Comparison of ENCODE assay signal across 11 cellular contexts in genomic region chr2:132669854-132670103, GRCh38. TPM values are rescaled to one million over a fixed set of nuclear protein-coding genes. Genes with fewer than 3 reads are reported as not detected.
DNase-seq lines count a peak whose midpoint lies in the region; ATAC-seq and TF ChIP-seq lines count a peak whose summit lies in the region.
"Had no signal": no experiment of that assay in that cellular context is flagged by ENCODE, and none has a peak within 500 bp of the region (broad histone marks: within the 10 kb centered on the region; RNA-seq: fewer than 3 reads in every experiment).

No MANE protein-coding gene starts in this region.

- 0 out of 2 replicates have a peak overlapping the region, but pooled peaks have one; percentile 4 for H3K9ac ChIP-seq in PC-3 (ENCODE audit: low read length)

- TF ChIP-seq CTCF in PC-3 (conservative IDR thresholded peaks at IDR 0.05; ENCODE audit: low read depth, low read length): no peak
- no peak for TF ChIP-seq CTCF in foreskin fibroblast (IDR thresholded peaks at IDR 0.05; ENCODE audit: low read depth, low read length)
- TF ChIP-seq CTCF in osteocyte (IDR thresholded peaks at IDR 0.05): no peak

- no peaks in the 10 kb centered on the region for H4K20me1 ChIP-seq in PC-3 (ENCODE audit: low read length)

- CTCF ChIA-PET in PC-3 (lab: Charles Lee): interaction anchor here (1.1 kb wide), 1 partner anchor 477 kb away, joined by 3 read pairs; no protein-coding TSS in a partner anchor
- CTCF ChIA-PET in activated CD8-positive, alpha-beta T cell treated with anti-CD3 and anti-CD28 coated beads, Interleukin-2, amount 10 ng/mL, durations not matched to agents 7 days and 5 days (lab: Charles Lee): no interaction called here

- ATAC-seq in PC-3: peak; percentile 39
- no peak for ATAC-seq in activated CD8-positive, alpha-beta T cell treated with anti-CD3 and anti-CD28 coated beads, Interleukin-2, amount 10 ng/mL, durations not matched to agents 7 days and 5 days
- ATAC-seq in HG03108 (IDR thresholded peaks at IDR 0.05; ENCODE audit: unreplicated experiment): no peak

- no peaks in the 10 kb centered on the region for H3K27me3 ChIP-seq in PC-3 (ENCODE audit: low read length)

- H3K9me3 ChIP-seq in PC-3 (ENCODE audit: low read length): no peaks in the 10 kb centered on the region

- no peaks in the 10 kb centered on the region for H3K36me3 Mint-ChIP-seq in osteocyte (ENCODE audit: unreplicated experiment)
- H3K36me3 Mint-ChIP-seq in activated CD8-positive, alpha-beta T cell treated with anti-CD3 and anti-CD28 coated beads, Interleukin-2, amount 10 ng/mL, durations not matched to agents 7 days and 5 days (ENCODE audit: low read depth): peaks cover 4% of the 10 kb centered on the region

- H3K9me3 Mint-ChIP-seq in osteocyte (ENCODE audit: unreplicated experiment): no peaks in the 10 kb centered on the region
- no peaks in the 10 kb centered on the region for H3K9me3 Mint-ChIP-seq in activated CD8-positive, alpha-beta T cell treated with anti-CD3 and anti-CD28 coated beads, Interleukin-2, amount 10 ng/mL, durations not matched to agents 7 days and 5 days (ENCODE audit: insufficient read depth)

- H3F3A ChIP-seq in PC-3 (ENCODE audit: low read length, unreplicated experiment): no peaks in the 10 kb centered on the region

- no peak overlapping the region for H3K27ac ChIP-seq in PC-3 (ENCODE audit: low read length)

- no peak overlapping the region for H3K27ac Mint-ChIP-seq in osteocyte (ENCODE audit: unreplicated experiment)
- H3K27ac Mint-ChIP-seq in activated CD8-positive, alpha-beta T cell treated with anti-CD3 and anti-CD28 coated beads, Interleukin-2, amount 10 ng/mL, durations not matched to agents 7 days and 5 days: no peak overlapping the region
- H3K27ac Mint-ChIP-seq: stimulated activated naive CD8-positive, alpha-beta T cell treated with anti-CD3 and anti-CD28 coated beads, Interleukin-15, amount 100 ng/mL, for 72 hours had no signal

- peak overlapping the region; percentile 68 for H3K4me3 Mint-ChIP-seq in osteocyte (ENCODE audit: unreplicated experiment)
- H3K4me3 Mint-ChIP-seq in activated CD8-positive, alpha-beta T cell treated with anti-CD3 and anti-CD28 coated beads, Interleukin-2, amount 10 ng/mL, durations not matched to agents 7 days and 5 days: no peak overlapping the region
- H3K4me3 Mint-ChIP-seq: stimulated activated naive CD8-positive, alpha-beta T cell treated with anti-CD3 and anti-CD28 coated beads, Interleukin-15, amount 100 ng/mL, for 72 hours had no signal

- H3K4me2 ChIP-seq in PC-3 (ENCODE audit: low read length): peak overlapping the region; percentile 98

- BruUV-seq in PC-3 (replicated peaks; lab: Mats Ljungman, UMichigan): no TSS peak

- H3K4me1 ChIP-seq in PC-3 (ENCODE audit: insufficient read depth, low read length): peaks cover 24% of the 10 kb centered on the region

- H3K4me3 ChIP-seq in PC-3 (ENCODE audit: low read length) (peak overlapping the region; percentile 78), foreskin fibroblast (ENCODE audit: low read depth in 1 of 2, low read length in 2 of 2) (peak overlapping the region; percentile 41 to 51)

- no peaks in the 10 kb centered on the region for H3K9me2 ChIP-seq in PC-3 (replicated peaks; ENCODE audit: low read length)

- peak; percentile 71 for DNase-seq in ELF-1 (ENCODE audit: low read depth, low spot score)
- DNase-seq in PC-3: peak; percentile 45
- DNase-seq in foreskin fibroblast: no peak
- DNase-seq in osteocyte (ENCODE audit: extremely low spot score, unreplicated experiment): no peak
- DNase-seq in activated CD8-positive, alpha-beta T cell treated with anti-CD3 and anti-CD28 coated beads, Interleukin-2, amount 10 ng/mL, durations not matched to agents 7 days and 5 days: no peak
- DNase-seq in T1000 (lab: John Stamatoyannopoulos, UW): no peak
- DNase-seq in kidney tubule cell (ENCODE audit: low spot score): no peak
- DNase-seq: activated CD4-positive, alpha-beta T cell treated with anti-CD3 and anti-CD28 coated beads, Interleukin-2, amount 50 U/mL, for 4 hours; stimulated activated naive CD8-positive, alpha-beta T cell treated with anti-CD3 and anti-CD28 coated beads, Interleukin-15, amount 100 ng/mL, for 72 hours had no signal

- POLR2A ChIA-PET in PC-3 (lab: Charles Lee; ENCODE audit: unreplicated experiment): interaction anchor here (0.5 to 0.7 kb wide), 2 partner anchors 122 to 316 kb away, joined by 3 to 9 read pairs; no protein-coding TSS in a partner anchor
- POLR2A ChIA-PET in activated CD8-positive, alpha-beta T cell treated with anti-CD3 and anti-CD28 coated beads, Interleukin-2, amount 10 ng/mL, durations not matched to agents 7 days and 5 days (lab: Charles Lee): no interaction called here

- H3K27me3 Mint-ChIP-seq in osteocyte (ENCODE audit: unreplicated experiment): peaks cover 59% of the 10 kb centered on the region
- H3K27me3 Mint-ChIP-seq in activated CD8-positive, alpha-beta T cell treated with anti-CD3 and anti-CD28 coated beads, Interleukin-2, amount 10 ng/mL, durations not matched to agents 7 days and 5 days (ENCODE audit: low read depth): peaks cover 28% of the 10 kb centered on the region

- intact Hi-C loops in PC-3 (cut with micrococcal nuclease): loop anchor here (1.0 to 10.0 kb wide), 10 partner anchors 123 to 1175 kb away; partner anchors contain the start of gene NCKAP5

- H3K36me3 ChIP-seq in PC-3 (ENCODE audit: low read depth, low read length): no peaks in the 10 kb centered on the region

- peaks cover 14% of the 10 kb centered on the region for H3K4me1 Mint-ChIP-seq in osteocyte (ENCODE audit: unreplicated experiment)
- no peaks in the 10 kb centered on the region for H3K4me1 Mint-ChIP-seq in activated CD8-positive, alpha-beta T cell treated with anti-CD3 and anti-CD28 coated beads, Interleukin-2, amount 10 ng/mL, durations not matched to agents 7 days and 5 days (ENCODE audit: low read depth)

- H3K79me2 ChIP-seq in PC-3 (ENCODE audit: low read length): no peaks in the 10 kb centered on the region

- peak overlapping the region; percentile 84 for H2AFZ ChIP-seq in PC-3 (ENCODE audit: low read length)

RNA-seq across cellular contexts. Expression of gene LYPD1, which starts 0.2 kb away (rescaled TPM):
- total RNA-seq in PC-3 (2014; rRNA removed) (16.1 and 18.7 TPM in 2 replicates), osteocyte (0.18 and 0.19 TPM in 2 replicates)
- not detected for total RNA-seq in activated CD8-positive, alpha-beta T cell treated with anti-CD3 and anti-CD28 coated beads, Interleukin-2, amount 10 ng/mL, durations not matched to agents 7 days and 5 days
- total RNA-seq: LHCN-M2 had no signal

Comparison
In these comparisons a context has a peak if more than half of its experiments do, and no peak if none do; other contexts are left out.
1. DNase-seq: peak in ELF-1 (single experiment) and PC-3 (single experiment); none in foreskin fibroblast (0 of 2), osteocyte (single experiment), activated CD8-positive, alpha-beta T cell treated with anti-CD3 and anti-CD28 coated beads, Interleukin-2, amount 10 ng/mL, durations not matched to agents 7 days and 5 days (single experiment), T1000 (single experiment) and kidney tubule cell (single experiment).
2. RNA of gene LYPD1, which starts 0.2 kb away (total RNA-seq): 16.1 to 18.7 TPM in PC-3; 0.18 to 0.19 TPM in osteocyte and not detected in activated CD8-positive, alpha-beta T cell treated with anti-CD3 and anti-CD28 coated beads, Interleukin-2, amount 10 ng/mL, durations not matched to agents 7 days and 5 days; every median in the first group is over 10 times any median in the second.